32 cellular contexts compared by ENCODE assay signal in the genomic region with DNA sequence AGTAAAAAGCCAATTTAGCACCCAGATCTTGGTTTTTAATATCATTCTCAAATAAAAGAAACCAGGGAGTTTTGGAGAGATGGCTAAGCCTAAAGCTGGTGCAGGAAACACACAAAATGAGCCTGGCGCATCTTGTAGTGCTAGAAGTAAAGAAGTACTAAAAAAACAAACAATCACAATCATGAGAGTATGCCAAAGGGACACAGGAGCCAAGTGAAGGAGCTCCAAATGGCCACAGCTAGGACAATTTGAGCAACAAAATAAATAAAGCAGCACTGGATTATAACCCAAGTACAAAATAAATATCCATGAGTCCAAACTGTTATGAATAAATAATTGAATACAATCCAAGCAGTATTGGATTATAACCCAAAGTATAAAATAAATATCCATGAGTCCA.
"Had no signal": no experiment of that assay in that cellular context is flagged by ENCODE, and none has a peak within 500 bp of the region (broad histone marks: within the 10 kb centered on the region; RNA-seq: fewer than 3 reads in every experiment).

No MANE protein-coding gene starts in this region.

- H3K9me3 ChIP-seq: adrenal gland, body of pancreas, breast epithelium had no signal

- H3K4me1 ChIP-seq: adrenal gland, body of pancreas, breast epithelium had no signal

- DNase-seq: activated B cell treated with CpG ODN at 0.5 μM for 24 hours; activated CD4-positive, alpha-beta memory T cell treated with anti-CD3 and anti-CD28 coated beads for 36 hours; activated CD4-positive, alpha-beta T cell treated with anti-CD3 and anti-CD28 coated beads for 4 hours; activated CD4-positive, alpha-beta T cell treated with anti-CD3 and anti-CD28 coated beads, Interleukin-2, amount 10 ng/mL, durations not matched to agents 24 days and 14 days; activated CD4-positive, alpha-beta T cell treated with anti-CD3 and anti-CD28 coated beads, Interleukin-2, amount 50 U/mL, for 1 hour; activated CD4-positive, alpha-beta T cell treated with anti-CD3 and anti-CD28 coated beads, Interleukin-2, amount 50 U/mL, for 4 hours; activated CD4-positive, CD25-positive, alpha-beta regulatory T cell treated with anti-CD3 and anti-CD28 coated beads, Interleukin-2, amount 50 U/mL, for 72 hours; activated CD8-positive, alpha-beta memory T cell treated with anti-CD3 and anti-CD28 coated beads, Interleukin-2, amount 50 U/mL, for 4 hours; activated CD8-positive, alpha-beta T cell treated with anti-CD3 and anti-CD28 coated beads for 36 hours; activated effector memory CD4-positive, alpha-beta T cell treated with anti-CD3 and anti-CD28 coated beads, Interleukin-2, amount 50 U/mL, for 16 hours; activated gamma-delta T cell treated with Interleukin-2 at 50 U/mL for 16 hours; activated naive CD4-positive, alpha-beta T cell; activated naive CD4-positive, alpha-beta T cell treated with anti-CD3 and anti-CD28 coated beads for 36 hours; activated naive CD4-positive, alpha-beta T cell treated with anti-CD3 and anti-CD28 coated beads, Interleukin-2, amount 50 U/mL, for 16 hours; activated naive CD8-positive, alpha-beta T cell treated with anti-CD3 and anti-CD28 coated beads for 36 hours; activated T-cell treated with anti-CD3 and anti-CD28 coated beads for 4 hours; activated T-cell treated with anti-CD3 and anti-CD28 coated beads, Interleukin-2, amount 50 U/mL, for 1 hour; activated T-cell treated with anti-CD3 and anti-CD28 coated beads, Interleukin-2, amount 50 U/mL, for 4 hours; activated T-cell treated with anti-CD3 and anti-CD28 coated beads, Interleukin-2, amount 50 U/mL, for 72 hours; adrenal gland; amniotic stem cell; aorta; body of pancreas; brain microvascular endothelial cell; central memory CD4-positive, alpha-beta T cell; T-helper 1 cell; T-helper 2 cell; T-helper 9 cell had no signal

- H3K36me3 ChIP-seq: adrenal gland, brain microvascular endothelial cell, breast epithelium had no signal

- ATAC-seq: activated CD8-positive, alpha-beta T cell treated with anti-CD3 and anti-CD28 coated beads for 36 hours; activated naive CD4-positive, alpha-beta T cell treated with anti-CD3 and anti-CD28 coated beads, Interleukin-2, amount 50 U/mL, for 72 hours; activated T-cell treated with anti-CD3 and anti-CD28 coated beads, Interleukin-2, amount 50 U/mL, for 4 hours; activated T-cell treated with anti-CD3 and anti-CD28 coated beads, Interleukin-2, amount 50 U/mL, for 72 hours; activated T-helper 17 cell treated with anti-CD3 and anti-CD28 coated beads, Interleukin-2, amount 50 U/mL, for 72 hours; body of pancreas had no signal

- H3K27me3 ChIP-seq: body of pancreas, brain microvascular endothelial cell had no signal

- H3K4me3 ChIP-seq: adrenal gland, body of pancreas, breast epithelium had no signal

- H3K27ac ChIP-seq: adrenal gland, body of pancreas, brain microvascular endothelial cell, breast epithelium, VCaP had no signal
